ENCODE assay signal across 1 cellular context in the genomic region with DNA sequence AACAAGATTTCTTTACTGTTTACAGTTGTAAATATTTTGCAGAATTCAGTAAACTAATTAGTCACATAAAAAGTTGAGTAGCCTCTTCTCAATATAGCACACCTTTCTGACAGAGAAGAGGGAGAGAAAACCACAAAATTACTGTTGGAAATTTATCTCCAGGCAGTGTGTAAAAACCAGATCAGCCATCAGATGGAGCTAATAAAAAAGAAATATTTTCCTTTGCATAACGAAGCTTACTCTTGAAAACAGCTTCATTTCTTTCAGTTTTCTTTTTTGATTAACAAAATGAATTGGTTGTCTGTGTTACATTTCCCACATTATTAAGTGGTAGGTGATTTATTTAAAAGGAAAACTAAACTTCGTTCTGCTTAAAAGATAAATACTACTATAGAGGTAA.
TF ChIP-seq lines count a peak whose summit lies in the region.

No MANE protein-coding gene starts in this region.

TF ChIP-seq in HCT116, 20 proteins besides CTCF, POLR2A, EP300 and RAD21 (continued from another document):
- TF ChIP-seq, protein P1, sequence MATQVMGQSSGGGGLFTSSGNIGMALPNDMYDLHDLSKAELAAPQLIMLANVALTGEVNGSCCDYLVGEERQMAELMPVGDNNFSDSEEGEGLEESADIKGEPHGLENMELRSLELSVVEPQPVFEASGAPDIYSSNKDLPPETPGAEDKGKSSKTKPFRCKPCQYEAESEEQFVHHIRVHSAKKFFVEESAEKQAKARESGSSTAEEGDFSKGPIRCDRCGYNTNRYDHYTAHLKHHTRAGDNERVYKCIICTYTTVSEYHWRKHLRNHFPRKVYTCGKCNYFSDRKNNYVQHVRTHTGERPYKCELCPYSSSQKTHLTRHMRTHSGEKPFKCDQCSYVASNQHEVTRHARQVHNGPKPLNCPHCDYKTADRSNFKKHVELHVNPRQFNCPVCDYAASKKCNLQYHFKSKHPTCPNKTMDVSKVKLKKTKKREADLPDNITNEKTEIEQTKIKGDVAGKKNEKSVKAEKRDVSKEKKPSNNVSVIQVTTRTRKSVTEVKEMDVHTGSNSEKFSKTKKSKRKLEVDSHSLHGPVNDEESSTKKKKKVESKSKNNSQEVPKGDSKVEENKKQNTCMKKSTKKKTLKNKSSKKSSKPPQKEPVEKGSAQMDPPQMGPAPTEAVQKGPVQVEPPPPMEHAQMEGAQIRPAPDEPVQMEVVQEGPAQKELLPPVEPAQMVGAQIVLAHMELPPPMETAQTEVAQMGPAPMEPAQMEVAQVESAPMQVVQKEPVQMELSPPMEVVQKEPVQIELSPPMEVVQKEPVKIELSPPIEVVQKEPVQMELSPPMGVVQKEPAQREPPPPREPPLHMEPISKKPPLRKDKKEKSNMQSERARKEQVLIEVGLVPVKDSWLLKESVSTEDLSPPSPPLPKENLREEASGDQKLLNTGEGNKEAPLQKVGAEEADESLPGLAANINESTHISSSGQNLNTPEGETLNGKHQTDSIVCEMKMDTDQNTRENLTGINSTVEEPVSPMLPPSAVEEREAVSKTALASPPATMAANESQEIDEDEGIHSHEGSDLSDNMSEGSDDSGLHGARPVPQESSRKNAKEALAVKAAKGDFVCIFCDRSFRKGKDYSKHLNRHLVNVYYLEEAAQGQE (IDR thresholded peaks at IDR 0.05; ENCODE audit: low read depth), result no peak
TF ChIP-seq in HCT116: peak in this region for 0.
